In genomic region chr15:39173426-39173825, GRCh38 we compare ENCODE assay signal across 21 cellular contexts.
DNase-seq lines count a peak whose midpoint lies in the region; ATAC-seq and TF ChIP-seq lines count a peak whose summit lies in the region.
"Had no signal": no experiment of that assay in that cellular context is flagged by ENCODE, and none has a peak within 500 bp of the region (broad histone marks: within the 10 kb centered on the region; RNA-seq: fewer than 3 reads in every experiment).

No MANE protein-coding gene starts in this region.

- no peaks in the 10 kb centered on the region for H3K36me3 Mint-ChIP-seq in mesothelial cell of epicardium
- H3K36me3 Mint-ChIP-seq: activated CD4-positive, alpha-beta memory T cell treated with anti-CD3 and anti-CD28 coated beads for 36 hours; CD8-positive, alpha-beta memory T cell; naive thymus-derived CD8-positive, alpha-beta T cell had no signal

- no peak overlapping the region for H3K4me3 ChIP-seq in IMR-90 (ENCODE audit: insufficient read depth, low read depth, low read length)
- no peak overlapping the region for H3K4me3 ChIP-seq in mammary epithelial cell (replicated peaks in 1 of 3; ENCODE audit: insufficient read depth in 1 of 3, low read depth in 2 of 3, low read length in 3 of 3)
- H3K4me3 ChIP-seq in suprapubic skin, result no peak overlapping the region

- peak overlapping the region; percentile 82 to 98; a peak in 3 of 4 replicates for H4K8ac ChIP-seq in IMR-90 (ENCODE audit: low read depth in 2 of 2, low read length in 2 of 2)

- no peaks in the 10 kb centered on the region for H4K20me1 ChIP-seq in IMR-90 (ENCODE audit: insufficient read depth, low read length)
- H4K20me1 ChIP-seq in mammary epithelial cell (ENCODE audit: insufficient read depth, low read length), result no peaks in the 10 kb centered on the region

- H3K27ac ChIP-seq in IMR-90 (ENCODE audit: insufficient read depth, low read length), result peak overlapping the region; percentile 91
- peak overlapping the region; percentile 95 for H3K27ac ChIP-seq in mammary epithelial cell (ENCODE audit: insufficient read depth, low read depth, low read length)
- peak overlapping the region; percentile 75 for H3K27ac ChIP-seq in suprapubic skin

- peaks cover 38% of the 10 kb centered on the region for H3K4me1 Mint-ChIP-seq in mesothelial cell of epicardium
- H3K4me1 Mint-ChIP-seq: CD8-positive, alpha-beta memory T cell; naive thymus-derived CD8-positive, alpha-beta T cell had no signal

- intact Hi-C loops in IMR-90 (cut with micrococcal nuclease), result loop anchor here (2.0 to 10.0 kb wide), 8 partner anchors 47 to 581 kb away; no protein-coding TSS in a partner anchor
- intact Hi-C loops in mammary epithelial cell (cut with micrococcal nuclease), result loop anchor here (1.0 to 10.0 kb wide), 6 partner anchors 61 to 704 kb away; no protein-coding TSS in a partner anchor

- TF ChIP-seq CTCF in IMR-90 (conservative IDR thresholded peaks at IDR 0.05; ENCODE audit: low read depth, low read length) (no peak), mammary epithelial cell (conservative IDR thresholded peaks at IDR 0.05 in 1 of 2, IDR thresholded peaks at IDR 0.05 in 1 of 2; ENCODE audit: extremely low read depth in 1 of 2, insufficient read depth in 1 of 2, low read depth in 1 of 2, low read length in 2 of 2) (no peak), mesothelial cell of epicardium (IDR thresholded peaks at IDR 0.05; ENCODE audit: unreplicated experiment) (no peak), suprapubic skin (IDR thresholded peaks at IDR 0.05) (no peak)

- peak overlapping the region; percentile 97 for H3K14ac ChIP-seq in IMR-90 (replicated peaks; ENCODE audit: low read depth, low read length)

- H3K18ac ChIP-seq in IMR-90 (ENCODE audit: low read depth, low read length), result peak overlapping the region; percentile 72

- H2BK15ac ChIP-seq in IMR-90 (ENCODE audit: low read depth, low read length), result peak overlapping the region; percentile 91

- H4K5ac ChIP-seq in IMR-90 (ENCODE audit: low read depth, low read length), result peak overlapping the region; percentile 72

- H2AK9ac ChIP-seq in IMR-90 (replicated peaks; ENCODE audit: low read depth, low read length, poor library complexity), result peak overlapping the region; percentile 38

- H2AFZ ChIP-seq in IMR-90 (replicated peaks; ENCODE audit: low read length, poor library complexity) (no peak overlapping the region), mammary epithelial cell (ENCODE audit: low read depth, low read length) (peak overlapping the region; percentile 58)

- H2BK20ac ChIP-seq in IMR-90 (ENCODE audit: low read depth, low read length), result peak overlapping the region; percentile 100

- H3K9me3 ChIP-seq in IMR-90 (ENCODE audit: control insufficient read depth, insufficient read depth, low read length) (no peaks in the 10 kb centered on the region), mammary epithelial cell (replicated peaks; ENCODE audit: insufficient read depth, low read length) (no peaks in the 10 kb centered on the region), suprapubic skin (no peaks in the 10 kb centered on the region)

- H3K4me3 Mint-ChIP-seq in mesothelial cell of epicardium, result no peak overlapping the region
- H3K4me3 Mint-ChIP-seq: activated CD4-positive, alpha-beta memory T cell treated with anti-CD3 and anti-CD28 coated beads for 36 hours; CD8-positive, alpha-beta memory T cell; naive thymus-derived CD8-positive, alpha-beta T cell had no signal

- H2BK120ac ChIP-seq in IMR-90 (ENCODE audit: low read depth, low read length), result peak overlapping the region; percentile 99

- H2BK5ac ChIP-seq in IMR-90 (ENCODE audit: low read depth, low read length, poor library complexity, severe bottlenecking), result peak overlapping the region; percentile 98

- peaks cover 17% of the 10 kb centered on the region for H3K4me1 ChIP-seq in IMR-90 (ENCODE audit: control insufficient read depth, insufficient read depth, low read length)
- peaks cover 46% of the 10 kb centered on the region for H3K4me1 ChIP-seq in mammary epithelial cell (ENCODE audit: insufficient read depth, low read length)
- peaks cover 18% of the 10 kb centered on the region for H3K4me1 ChIP-seq in suprapubic skin

- ATAC-seq in IMR-90 (ENCODE audit: low read depth) (no peak), GM21390 (IDR thresholded peaks at IDR 0.05; ENCODE audit: unreplicated experiment) (no peak)
- ATAC-seq: naive thymus-derived CD8-positive, alpha-beta T cell had no signal

- CTCF ChIA-PET in IMR-90 (lab: Yijun Ruan, JAX) (interaction anchor here (1.3 to 2.0 kb wide), 2 partner anchors 180 to 407 kb away, joined by 4 to 13 read pairs; no protein-coding TSS in a partner anchor), mammary epithelial cell (lab: Charles Lee; ENCODE audit: low non-redundant PET) (interaction anchor here (0.6 kb wide), 1 partner anchor 325 kb away, joined by 3 read pairs; no protein-coding TSS in a partner anchor)

- WGBS in IMR-90 (ENCODE audit: extremely low coverage in 2 of 2, insufficient read length in 1 of 2), 2 experiments, result no CpG with 5 or more reads among the region's 4 CpGs
- WGBS in mammary epithelial cell (ENCODE audit: low coverage, missing lambda C conversion rate), result 63% methylated on average over 4 of the region's 4 CpGs
- WGBS in suprapubic skin, result 90% methylated on average over 4 of the region's 4 CpGs

- TF ChIP-seq EP300 in suprapubic skin (IDR thresholded peaks at IDR 0.05), result no peak

- in situ Hi-C loops in IMR-90 (cut with MboI; ENCODE audit: low sequenced_read_pairs) (loop anchor here (5.0 to 25.0 kb wide), 6 partner anchors 129 to 589 kb away; partner anchors contain the start of gene THBS1), mammary epithelial cell (cut with MboI; ENCODE audit: low sequenced_read_pairs in 2 of 2) (loop anchor here (5.0 to 25.0 kb wide), 4 partner anchors 361 to 589 kb away; partner anchors contain the start of gene THBS1 (in 2 of the 2))

- H3K9ac ChIP-seq in IMR-90 (ENCODE audit: low read depth, low read length) (peak overlapping the region; percentile 70; the same call in 1 of the 2 replicates), mammary epithelial cell (ENCODE audit: insufficient read depth, low read length) (peak overlapping the region; percentile 75)

- H3K56ac ChIP-seq in IMR-90 (ENCODE audit: extremely low read depth, insufficient read depth, low read length), result peak overlapping the region; percentile 99

- peak overlapping the region; percentile 97 for H3K23ac ChIP-seq in IMR-90 (ENCODE audit: low read depth, low read length)

- H3K27me3 ChIP-seq in IMR-90 (ENCODE audit: control insufficient read depth, insufficient read depth, low read length) (no peaks in the 10 kb centered on the region), mammary epithelial cell (ENCODE audit: insufficient read depth, low read length) (no peaks in the 10 kb centered on the region), suprapubic skin (no peaks in the 10 kb centered on the region)

- H2AK5ac ChIP-seq in IMR-90 (ENCODE audit: low read depth, low read length), result peak overlapping the region; percentile 92

- H3K36me3 ChIP-seq in IMR-90 (ENCODE audit: control insufficient read depth, insufficient read depth, low read length), result no peaks in the 10 kb centered on the region
- no peaks in the 10 kb centered on the region for H3K36me3 ChIP-seq in mammary epithelial cell (ENCODE audit: insufficient read depth, low read length)
- no peaks in the 10 kb centered on the region for H3K36me3 ChIP-seq in suprapubic skin

- peak overlapping the region; percentile 97 for H3K27ac Mint-ChIP-seq in mesothelial cell of epicardium
- H3K27ac Mint-ChIP-seq: activated CD4-positive, alpha-beta memory T cell treated with anti-CD3 and anti-CD28 coated beads for 36 hours; CD8-positive, alpha-beta memory T cell; naive thymus-derived CD8-positive, alpha-beta T cell had no signal

- peak overlapping the region; percentile 99 for H4K91ac ChIP-seq in IMR-90 (ENCODE audit: insufficient read depth, low read depth, low read length)

- peak overlapping the region; percentile 97 for H3K4ac ChIP-seq in IMR-90 (ENCODE audit: low read depth, low read length)

- H3K79me2 ChIP-seq in mammary epithelial cell (ENCODE audit: insufficient read depth, low read length), result no peaks in the 10 kb centered on the region

- no peak for TF ChIP-seq POLR2A in IMR-90 (IDR thresholded peaks at IDR 0.05; ENCODE audit: low read depth, low read length)
- TF ChIP-seq POLR2A in suprapubic skin (IDR thresholded peaks at IDR 0.05), result no peak

- H3K27me3 Mint-ChIP-seq in mesothelial cell of epicardium (ENCODE audit: low read depth), result no peaks in the 10 kb centered on the region

- BruUV-seq in IMR-90 (replicated peaks; lab: Mats Ljungman, UMichigan) (no TSS peak), mammary epithelial cell (replicated peaks; lab: Mats Ljungman, UMichigan) (no TSS peak)

- no peak overlapping the region for H3K4me2 ChIP-seq in IMR-90 (ENCODE audit: low read depth, low read length)
- H3K4me2 ChIP-seq in mammary epithelial cell (ENCODE audit: insufficient read depth, low read depth, low read length), result peak overlapping the region; percentile 75

- H3K79me1 ChIP-seq in IMR-90 (ENCODE audit: low read depth in 1 of 2, low read length in 2 of 2), result peaks cover 8 to 28% of the 10 kb centered on the region in 2 experiments; a peak in 3 of 4 replicates

- no peak for TF ChIP-seq RAD21 in IMR-90 (IDR thresholded peaks at IDR 0.05; ENCODE audit: low read length)

- no peaks in the 10 kb centered on the region for H3K9me3 Mint-ChIP-seq in mesothelial cell of epicardium
- H3K9me3 Mint-ChIP-seq: activated CD4-positive, alpha-beta memory T cell treated with anti-CD3 and anti-CD28 coated beads for 36 hours; naive thymus-derived CD8-positive, alpha-beta T cell had no signal

- dilution Hi-C loops in IMR-90 (cut with HindIII; ENCODE audit: low sequenced_read_pairs, unreplicated experiment), result no loop called here
- dilution Hi-C loops in mammary epithelial cell (cut with HindIII; ENCODE audit: low sequenced_read_pairs), result no loop called here

- DNase-seq in IMR-90 (no peak), mammary epithelial cell (no peak), mesothelial cell of epicardium (ENCODE audit: low spot score in 2 of 2, unreplicated experiment in 2 of 2) (no peak), suprapubic skin (ENCODE audit: low spot score in 2 of 2) (no peak), AML-193 (lab: John Stamatoyannopoulos, UW) (no peak), DMS153 treated with DMSO at 0.1 percent for 48 hours (lab: John Stamatoyannopoulos, UW; ENCODE audit: unreplicated experiment) (no peak)
- no peak for DNase-seq in stimulated activated CD4-positive, alpha-beta T cell treated with anti-CD3 and anti-CD28 coated beads, Interleukin-2, amount 100 ng/mL, for 24 hours
- DNase-seq: activated CD4-positive, alpha-beta memory T cell treated with anti-CD3 and anti-CD28 coated beads for 36 hours; activated naive CD4-positive, alpha-beta T cell; activated T-cell treated with anti-CD3 and anti-CD28 coated beads, Interleukin-2, amount 50 U/mL, for 1 hour; amniotic stem cell; CD8-positive, alpha-beta memory T cell; DMS79; effector CD4-positive, alpha-beta T cell; naive thymus-derived CD8-positive, alpha-beta T cell; NCI-H1092 treated with DMSO at 0.1 percent for 48 hours; NCI-H2107; NCI-H524 treated with DMSO at 0.1 percent for 48 hours; SIG-M5; stimulated activated CD4-positive, alpha-beta T cell treated with anti-CD3 and anti-CD28 coated beads, Interleukin-4, amount 100 ng/mL, for 4 hours had no signal

- POLR2A ChIA-PET in IMR-90 (lab: Charles Lee; ENCODE audit: unreplicated experiment), result interaction anchor here (1.9 kb wide), 1 partner anchor 408 kb away, joined by 23 read pairs; the partner anchor contains the start of gene THBS1

- H3K9me1 ChIP-seq in IMR-90 (ENCODE audit: insufficient read depth, low read length), result peaks cover 18% of the 10 kb centered on the region
